ENCODE assay signal across 32 cellular contexts in genomic region chr11:18253222-18253621, GRCh38. TPM values are rescaled to one million over a fixed set of nuclear protein-coding genes. Genes with fewer than 3 reads are reported as not detected.
DNase-seq lines count a peak whose midpoint lies in the region; ATAC-seq and TF ChIP-seq lines count a peak whose summit lies in the region.
"Had no signal": no experiment of that assay in that cellular context is flagged by ENCODE, and none has a peak within 500 bp of the region (broad histone marks: within the 10 kb centered on the region; RNA-seq: fewer than 3 reads in every experiment).

No MANE protein-coding gene starts in this region.

- H3K27me3 ChIP-seq in Caco-2 (replicated peaks; ENCODE audit: control insufficient read depth, insufficient read depth, low read length) (no peaks in the 10 kb centered on the region), endodermal cell (ENCODE audit: control insufficient read depth, insufficient read depth, low read length, poor library complexity, severe bottlenecking) (no peaks in the 10 kb centered on the region), hepatocyte (no peaks in the 10 kb centered on the region)
- H3K27me3 ChIP-seq: body of pancreas had no signal

- CTCF ChIA-PET in Caco-2 (lab: Charles Lee), result interaction anchor here (0.9 kb wide), 1 partner anchor 9 kb away, joined by 3 read pairs; no protein-coding TSS in a partner anchor

- no peaks in the 10 kb centered on the region for H3K9me3 Mint-ChIP-seq in Caco-2 (ENCODE audit: unreplicated experiment)
- no peaks in the 10 kb centered on the region for H3K9me3 Mint-ChIP-seq in endodermal cell
- H3K9me3 Mint-ChIP-seq: H9; natural killer cell; stimulated activated naive B cell treated with anti-CD40 and anti-IgM and Interleukin-4, amounts not matched to agents 10 μg/mL and 1 μg/mL and 100 μg/mL, for 72 hours had no signal

- DNase-seq in Caco-2, result no peak
- peak; percentile 14 for DNase-seq in endodermal cell
- no peak for DNase-seq in left colon
- DNase-seq in hepatocyte (ENCODE audit: low spot score), result no peak
- no peak for DNase-seq in AML-193 (lab: John Stamatoyannopoulos, UW)
- no peak for DNase-seq in globus pallidus (ENCODE audit: low spot score)
- DNase-seq: activated naive CD4-positive, alpha-beta T cell treated with Interleukin-2 at 50 U/mL for 16 hours; activated T-cell treated with anti-CD3 and anti-CD28 coated beads, Interleukin-2, amount 50 U/mL, for 48 hours; body of pancreas; COR-L47; DMS53; effector CD4-positive, alpha-beta T cell; erythroblast; H9; natural killer cell; NCI-H1417 treated with DMSO at 0.1 percent for 48 hours; NCI-H2107; NCI-H446 treated with DMSO at 0.1 percent for 48 hours; NCI-H774; occipital lobe; stimulated activated naive B cell treated with anti-CD40 and anti-IgM and Interleukin-4, amounts not matched to agents 10 μg/mL and 1 μg/mL and 100 μg/mL, for 72 hours; substantia nigra had no signal

- ATAC-seq in left colon (peak; percentile 82), GM19324 (IDR thresholded peaks at IDR 0.05; ENCODE audit: low FRiP score, unreplicated experiment) (no peak)
- ATAC-seq: body of pancreas; natural killer cell; stimulated activated naive B cell treated with anti-CD40 and anti-IgM and Interleukin-4, amounts not matched to agents 10 μg/mL and 1 μg/mL and 100 μg/mL, for 72 hours had no signal

- H3K4me1 ChIP-seq in Caco-2, result no peaks in the 10 kb centered on the region
- H3K4me1 ChIP-seq in endodermal cell (ENCODE audit: control insufficient read depth, insufficient read depth, low read length), result no peaks in the 10 kb centered on the region
- H3K4me1 ChIP-seq in hepatocyte (ENCODE audit: insufficient read depth), result no peaks in the 10 kb centered on the region
- H3K4me1 ChIP-seq: body of pancreas, SJSA1 had no signal

- H3K27ac ChIP-seq in endodermal cell (ENCODE audit: low read depth, low read length) (no peak overlapping the region), hepatocyte (no peak overlapping the region)
- H3K27ac ChIP-seq: body of pancreas, C4-2B, RWPE1, SJSA1 had no signal

- no peak overlapping the region for H3K4me3 Mint-ChIP-seq in Caco-2 (ENCODE audit: unreplicated experiment)
- H3K4me3 Mint-ChIP-seq in endodermal cell, result no peak overlapping the region
- H3K4me3 Mint-ChIP-seq: H9; natural killer cell; stimulated activated naive B cell treated with anti-CD40 and anti-IgM and Interleukin-4, amounts not matched to agents 10 μg/mL and 1 μg/mL and 100 μg/mL, for 72 hours had no signal

- POLR2A ChIA-PET in Caco-2 (lab: Charles Lee), result no interaction called here

- H3K27ac Mint-ChIP-seq in Caco-2 (ENCODE audit: unreplicated experiment) (no peak overlapping the region), endodermal cell (no peak overlapping the region)
- H3K27ac Mint-ChIP-seq: H9; natural killer cell; stimulated activated naive B cell treated with anti-CD40 and anti-IgM and Interleukin-4, amounts not matched to agents 10 μg/mL and 1 μg/mL and 100 μg/mL, for 72 hours had no signal

- H3K27me3 Mint-ChIP-seq in Caco-2 (ENCODE audit: insufficient read depth, unreplicated experiment), result peaks cover 3% of the 10 kb centered on the region
- H3K27me3 Mint-ChIP-seq in endodermal cell (ENCODE audit: insufficient read depth), result peaks cover 12% of the 10 kb centered on the region

- no peak for TF ChIP-seq EP300 in Ishikawa (IDR thresholded peaks at IDR 0.05; ENCODE audit: borderline replicate concordance)

- H3K9ac ChIP-seq in endodermal cell (ENCODE audit: extremely low read depth, low read length, poor library complexity, severe bottlenecking), result no peak overlapping the region

- H3K36me3 ChIP-seq in Caco-2 (ENCODE audit: control insufficient read depth, insufficient read depth, low read length) (no peaks in the 10 kb centered on the region), endodermal cell (ENCODE audit: control insufficient read depth, insufficient read depth, low read length) (no peaks in the 10 kb centered on the region), hepatocyte (replicated peaks; ENCODE audit: insufficient read depth, low read depth) (no peaks in the 10 kb centered on the region)
- H3K36me3 ChIP-seq: SJSA1 had no signal

- H2AFZ ChIP-seq in hepatocyte, result no peak overlapping the region

- H3K4me3 ChIP-seq in Caco-2 (ENCODE audit: low read depth, low read length) (no peak overlapping the region), endodermal cell (ENCODE audit: low read length) (no peak overlapping the region), hepatocyte (no peak overlapping the region)
- H3K4me3 ChIP-seq: body of pancreas, lung, SJSA1 had no signal

- H3K36me3 Mint-ChIP-seq in Caco-2 (ENCODE audit: insufficient read depth, unreplicated experiment) (no peaks in the 10 kb centered on the region), endodermal cell (ENCODE audit: low read depth) (no peaks in the 10 kb centered on the region)
- H3K36me3 Mint-ChIP-seq: natural killer cell; stimulated activated naive B cell treated with anti-CD40 and anti-IgM and Interleukin-4, amounts not matched to agents 10 μg/mL and 1 μg/mL and 100 μg/mL, for 72 hours had no signal

- no peaks in the 10 kb centered on the region for H4K20me1 ChIP-seq in hepatocyte (ENCODE audit: insufficient read depth, poor library complexity, severe bottlenecking)

- TF ChIP-seq CTCF in Caco-2 (IDR thresholded peaks at IDR 0.05; ENCODE audit: insufficient read depth in 1 of 2, low read depth in 1 of 2, low read length in 1 of 2, severe bottlenecking in 1 of 2, unreplicated experiment in 1 of 2) (peak; percentile 11 to 13), endodermal cell (conservative IDR thresholded peaks at IDR 0.05) (peak; percentile 46), hepatocyte (IDR thresholded peaks at IDR 0.05; ENCODE audit: poor library complexity) (no peak)

- no peaks in the 10 kb centered on the region for H3K9me2 ChIP-seq in hepatocyte (replicated peaks; ENCODE audit: insufficient read depth)

- TF ChIP-seq RAD21 in Ishikawa (IDR thresholded peaks at IDR 0.05; ENCODE audit: low read depth), result no peak

- 94 to 100% methylated on average over 3 of the region's 3 CpGs for WGBS in endodermal cell (ENCODE audit: insufficient coverage in 1 of 2, insufficient read length in 1 of 2), 2 experiments
- WGBS in hepatocyte (ENCODE audit: low lambda C conversion rate, missing lambda C conversion rate), result 95% methylated on average over 3 of the region's 3 CpGs

- H3K4me2 ChIP-seq in hepatocyte, result no peak overlapping the region

- no TSS peak for BruUV-seq in Caco-2 (replicated peaks; lab: Mats Ljungman, UMichigan)

- no peaks in the 10 kb centered on the region for H3K79me2 ChIP-seq in hepatocyte

- H3K4me1 Mint-ChIP-seq in Caco-2 (ENCODE audit: low read depth, unreplicated experiment) (no peaks in the 10 kb centered on the region), endodermal cell (no peaks in the 10 kb centered on the region)
- H3K4me1 Mint-ChIP-seq: H9, natural killer cell had no signal

- H3K9me3 ChIP-seq in Caco-2 (no peaks in the 10 kb centered on the region), endodermal cell (ENCODE audit: control insufficient read depth, low read length) (no peaks in the 10 kb centered on the region), hepatocyte (ENCODE audit: low read depth) (no peaks in the 10 kb centered on the region)
- H3K9me3 ChIP-seq: body of pancreas, SJSA1 had no signal

- intact Hi-C loops in Caco-2 (cut with micrococcal nuclease; ENCODE audit: unreplicated experiment), result no loop called here
- intact Hi-C loops in left colon (cut with DNase I, micrococcal nuclease), result no loop called here

TF ChIP-seq in Ishikawa, 13 proteins besides CTCF, POLR2A, EP300 and RAD21:
- TF ChIP-seq REST (IDR thresholded peaks at IDR 0.05; ENCODE audit: low read depth) (no peak), TEAD4 (IDR thresholded peaks at IDR 0.05) (peak; percentile 51; the same call in 1 of the 2 replicates), TAF1 (IDR thresholded peaks at IDR 0.05; ENCODE audit: low read depth) (no peak)

RNA-seq across cellular contexts. Expression of gene SAA2, which starts 4.8 kb away (rescaled TPM):
- total RNA-seq in Caco-2 (2022), result not detected in 2 replicates
- total RNA-seq in endodermal cell, result 1 to 10 TPM in 1 of 2 donors, under 1 TPM in 1; 0.29 to 1.4 TPM
- not detected for polyA plus RNA-seq in endodermal cell (2013, experiment 1 of 2)
- not detected for polyA plus RNA-seq in endodermal cell (2013, experiment 2 of 2)
- total RNA-seq in left colon, result 1 to 10 TPM in 1 of 2 donors, under 1 TPM in 1; 0.58 to 1.1 TPM
- total RNA-seq in hepatocyte, result 20.1 and 27.4 TPM in 2 replicates
- 111 and 170 TPM in 2 replicates for polyA plus RNA-seq in hepatocyte
- total RNA-seq: G401, H9, natural killer cell, SJSA1, skeletal muscle tissue had no signal

RNA-seq across cellular contexts. Expression of gene SAA1, which starts 12.8 kb away (rescaled TPM):
- total RNA-seq in Caco-2 (2022) (not detected in 2 replicates), endodermal cell (not detected), left colon (10 to 100 TPM in 1 of 2 donors, 1 to 10 TPM in 1; 3.1 to 11.3 TPM), hepatocyte (153 and 175 TPM in 2 replicates)
- polyA plus RNA-seq in endodermal cell (2013, experiment 1 of 2), result not detected
- not detected for polyA plus RNA-seq in endodermal cell (2013, experiment 2 of 2)
- 2,093 and 2,553 TPM in 2 replicates for polyA plus RNA-seq in hepatocyte
- total RNA-seq: frontal cortex, H9, mononuclear cell, natural killer cell, occipital lobe, SJSA1, skeletal muscle tissue had no signal

RNA-seq across cellular contexts. Expression of gene SAA4, which starts 16.6 kb away (rescaled TPM):
- total RNA-seq in Caco-2 (2022) (not detected in 2 replicates), endodermal cell (not detected), left colon (not detected), hepatocyte (73.0 and 73.8 TPM in 2 replicates)
- polyA plus RNA-seq in endodermal cell (2013, experiment 1 of 2), result not detected
- polyA plus RNA-seq in endodermal cell (2013, experiment 2 of 2), result not detected
- 75.6 and 101 TPM in 2 replicates for polyA plus RNA-seq in hepatocyte
- total RNA-seq: body of pancreas, frontal cortex, G401, H9, mononuclear cell, occipital lobe, SJSA1, skeletal muscle tissue had no signal

Comparison
In these comparisons a context has a peak if more than half of its experiments do, and no peak if none do; other contexts are left out.
1. RNA of gene SAA1, which starts 12.8 kb away (total RNA-seq): 153 to 175 TPM in hepatocyte; 3.1 to 11.3 TPM in left colon, not detected in endodermal cell and not detected in Caco-2; every median in the first group is over 10 times any median in the second.
2. RNA of gene SAA4, which starts 16.6 kb away (total RNA-seq): 73.0 to 73.8 TPM in hepatocyte; not detected in Caco-2, not detected in endodermal cell and not detected in left colon; every median in the first group is over 10 times any median in the second.